Comparison of ENCODE assay signal across 10 cellular contexts in the genomic region with DNA sequence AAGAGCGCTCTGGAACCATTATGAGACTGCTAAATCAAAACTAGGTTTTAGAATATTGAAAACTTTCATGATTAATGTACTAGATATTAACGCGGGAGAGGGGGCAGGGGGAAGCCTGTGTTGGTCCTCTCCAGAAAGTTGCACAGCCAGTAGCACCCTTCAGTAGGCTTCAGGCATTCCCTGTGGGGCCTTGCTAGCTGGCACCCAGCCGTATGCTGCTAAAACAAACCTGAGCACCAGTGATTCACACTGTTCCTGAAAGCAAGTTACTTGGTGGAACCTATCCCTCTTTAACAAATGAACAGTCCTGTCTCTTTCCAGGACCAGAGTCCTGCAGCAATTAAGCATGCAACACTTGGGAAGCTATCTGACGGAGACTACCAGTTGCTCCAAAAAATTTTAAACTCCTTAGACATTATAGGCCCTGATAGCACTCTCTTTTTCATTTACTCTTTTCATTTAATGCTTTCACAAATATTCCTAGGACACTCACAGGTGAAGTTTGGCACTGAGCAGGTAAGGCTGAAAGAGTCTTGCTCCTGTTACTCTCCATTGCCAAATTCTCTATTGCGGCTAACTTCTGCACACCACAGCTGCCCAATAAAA. TPM values are rescaled to one million over a fixed set of nuclear protein-coding genes. Genes with fewer than 3 reads are reported as not detected.
DNase-seq lines count a peak whose midpoint lies in the region; ATAC-seq and TF ChIP-seq lines count a peak whose summit lies in the region.
"Had no signal": no experiment of that assay in that cellular context is flagged by ENCODE, and none has a peak within 500 bp of the region (broad histone marks: within the 10 kb centered on the region; RNA-seq: fewer than 3 reads in every experiment).

No MANE protein-coding gene starts in this region.

- CTCF ChIA-PET in MCF 10A (lab: Yijun Ruan, JAX): interaction anchor here (0.8 to 4.7 kb wide), 7 partner anchors 9 to 177 kb away, joined by 3 to 57 read pairs (median 7); no protein-coding TSS in a partner anchor
- CTCF ChIA-PET in activated CD8-positive, alpha-beta T cell treated with anti-CD3 and anti-CD28 coated beads for 36 hours (lab: Charles Lee): interaction anchor here (0.7 to 5.9 kb wide), 14 partner anchors 9 to 172 kb away, joined by 3 to 111 read pairs (median 4); no protein-coding TSS in a partner anchor

- H3K27ac ChIP-seq in breast epithelium (no peak overlapping the region), iPS-20b (ENCODE audit: low read length) (no peak overlapping the region)

- no peaks in the 10 kb centered on the region for H3K27me3 Mint-ChIP-seq in MCF 10A (ENCODE audit: insufficient read depth, unreplicated experiment)
- H3K27me3 Mint-ChIP-seq in activated CD8-positive, alpha-beta T cell treated with anti-CD3 and anti-CD28 coated beads for 36 hours: no peaks in the 10 kb centered on the region
- H3K27me3 Mint-ChIP-seq in type B pancreatic cell: no peaks in the 10 kb centered on the region

- H3K36me3 ChIP-seq in breast epithelium: no peaks in the 10 kb centered on the region
- peaks cover 43% of the 10 kb centered on the region for H3K36me3 ChIP-seq in iPS-20b (ENCODE audit: insufficient read depth, low read depth, low read length)

- POLR2A ChIA-PET in MCF 10A (lab: Yijun Ruan, JAX): interaction anchor here (0.6 to 6.0 kb wide), 25 partner anchors 9 to 584 kb away, joined by 3 to 61 read pairs (median 7); a partner anchor contains a TSS
- POLR2A ChIA-PET in activated CD8-positive, alpha-beta T cell treated with anti-CD3 and anti-CD28 coated beads for 36 hours (lab: Charles Lee): interaction anchor here (0.6 to 4.9 kb wide), 15 partner anchors 8 to 205 kb away, joined by 3 to 32 read pairs (median 4); a partner anchor contains a TSS

- ATAC-seq in activated CD8-positive, alpha-beta T cell treated with anti-CD3 and anti-CD28 coated beads for 36 hours: no peak

- H3K9me3 Mint-ChIP-seq in MCF 10A (ENCODE audit: unreplicated experiment) (no peaks in the 10 kb centered on the region), type B pancreatic cell (no peaks in the 10 kb centered on the region)
- no peaks in the 10 kb centered on the region for H3K9me3 Mint-ChIP-seq in activated CD8-positive, alpha-beta T cell treated with anti-CD3 and anti-CD28 coated beads for 36 hours

- TF ChIP-seq POLR2A in breast epithelium (IDR thresholded peaks at IDR 0.05): no peak

- DNase-seq in MCF 10A (ENCODE audit: unreplicated experiment): no peak
- no peak for DNase-seq in breast epithelium (ENCODE audit: low spot score in 2 of 2)
- no peak for DNase-seq in activated CD8-positive, alpha-beta T cell treated with anti-CD3 and anti-CD28 coated beads for 36 hours
- no peak for DNase-seq in type B pancreatic cell (ENCODE audit: extremely low spot score, unreplicated experiment)
- no peak for DNase-seq in hypothalamus (lab: John Stamatoyannopoulos, UW)
- no peak for DNase-seq in DMS153 (lab: John Stamatoyannopoulos, UW)
- DNase-seq in head of caudate nucleus: no peak
- DNase-seq: amygdala, SHP77 treated with DMSO at 0.1 percent for 48 hours had no signal

- H3K36me3 Mint-ChIP-seq in MCF 10A (ENCODE audit: insufficient read depth, unreplicated experiment) (peaks cover 58% of the 10 kb centered on the region), type B pancreatic cell (peaks cover 3% of the 10 kb centered on the region)
- peaks cover 42% of the 10 kb centered on the region for H3K36me3 Mint-ChIP-seq in activated CD8-positive, alpha-beta T cell treated with anti-CD3 and anti-CD28 coated beads for 36 hours (ENCODE audit: low read depth)

- no TSS peak for BruUV-seq in MCF 10A (replicated peaks; lab: Mats Ljungman, UMichigan)

- H3K9ac ChIP-seq in iPS-20b (ENCODE audit: low read depth, low read length): peak overlapping the region; percentile 95; the same call in 1 of the 2 replicates

- H3K27ac Mint-ChIP-seq in MCF 10A (ENCODE audit: low read depth, unreplicated experiment): no peak overlapping the region
- H3K27ac Mint-ChIP-seq in activated CD8-positive, alpha-beta T cell treated with anti-CD3 and anti-CD28 coated beads for 36 hours: no peak overlapping the region
- H3K27ac Mint-ChIP-seq in type B pancreatic cell: peak overlapping the region; percentile 93

- H3K4me1 ChIP-seq in breast epithelium (peaks cover 7 to 9% of the 10 kb centered on the region in 2 donors), iPS-20b (ENCODE audit: insufficient read depth, low read length) (peaks cover 10% of the 10 kb centered on the region)

- peaks cover 25% of the 10 kb centered on the region for H3K4me1 Mint-ChIP-seq in MCF 10A (ENCODE audit: insufficient read depth, unreplicated experiment)
- H3K4me1 Mint-ChIP-seq in activated CD8-positive, alpha-beta T cell treated with anti-CD3 and anti-CD28 coated beads for 36 hours (ENCODE audit: low read depth): peaks cover 42% of the 10 kb centered on the region
- H3K4me1 Mint-ChIP-seq in type B pancreatic cell (ENCODE audit: unreplicated experiment): peaks cover 25% of the 10 kb centered on the region

- H3K4me3 ChIP-seq in breast epithelium (peak overlapping the region in 1 of 3 donors; percentile 91), iPS-20b (ENCODE audit: low read length) (peak overlapping the region; percentile 99)

- H3K27me3 ChIP-seq in breast epithelium (no peaks in the 10 kb centered on the region), iPS-20b (ENCODE audit: insufficient read depth, low read length) (no peaks in the 10 kb centered on the region)

- intact Hi-C loops in MCF 10A (cut with micrococcal nuclease) (loop anchor here (5.0 kb wide), 1 partner anchor 102 kb away; no protein-coding TSS in a partner anchor), breast epithelium (cut with DNase I; ENCODE audit: low total_unique reads) (no loop called here), head of caudate nucleus (cut with DNase I) (loop anchor here (5.0 kb wide), 1 partner anchor 102 kb away; no protein-coding TSS in a partner anchor)
- intact Hi-C loops in activated CD8-positive, alpha-beta T cell treated with anti-CD3 and anti-CD28 coated beads for 36 hours (cut with micrococcal nuclease): no loop called here

- H3K9me3 ChIP-seq in breast epithelium (no peaks in the 10 kb centered on the region), iPS-20b (ENCODE audit: insufficient read depth, low read depth, low read length) (no peaks in the 10 kb centered on the region)

- TF ChIP-seq CTCF in MCF 10A (IDR thresholded peaks at IDR 0.05; ENCODE audit: unreplicated experiment) (no peak), breast epithelium (IDR thresholded peaks at IDR 0.05) (no peak), type B pancreatic cell (conservative IDR thresholded peaks at IDR 0.05) (no peak)
- no peak for TF ChIP-seq CTCF in activated CD8-positive, alpha-beta T cell treated with anti-CD3 and anti-CD28 coated beads for 36 hours (IDR thresholded peaks at IDR 0.05)

- H3K4me3 Mint-ChIP-seq in MCF 10A (ENCODE audit: unreplicated experiment) (peak overlapping the region; percentile 96), type B pancreatic cell (peak overlapping the region; percentile 92)
- peak overlapping the region; percentile 89 for H3K4me3 Mint-ChIP-seq in activated CD8-positive, alpha-beta T cell treated with anti-CD3 and anti-CD28 coated beads for 36 hours

RNA-seq across cellular contexts. Expression of a gene that starts 1.2 kb away (rescaled TPM):
- total RNA-seq in MCF 10A (2022): 8.6 and 9.1 TPM in 2 replicates
- 1 to 10 TPM; 8.2 to 8.6 (median 8.2) TPM for total RNA-seq in breast epithelium
- total RNA-seq in activated CD8-positive, alpha-beta T cell treated with anti-CD3 and anti-CD28 coated beads for 36 hours: 10 to 100 TPM; 12.4 to 15.0 TPM
- 9.3 and 16.0 TPM in 2 replicates for total RNA-seq in type B pancreatic cell (ENCODE audit: low replicate concordance)

RNA-seq across cellular contexts. Expression of a gene that starts 5.3 kb away (rescaled TPM):
- 356 and 372 TPM in 2 replicates for total RNA-seq in MCF 10A (2022)
- total RNA-seq in breast epithelium: 100 to 1,000 TPM; 270 to 343 (median 333) TPM
- 100 to 1,000 TPM; 312 to 334 TPM for total RNA-seq in activated CD8-positive, alpha-beta T cell treated with anti-CD3 and anti-CD28 coated beads for 36 hours
- 268 and 281 TPM in 2 replicates for total RNA-seq in type B pancreatic cell (ENCODE audit: low replicate concordance)

RNA-seq across cellular contexts. Expression of a gene that starts 5.5 kb away (rescaled TPM):
- total RNA-seq in MCF 10A (2022) (31.9 and 32.5 TPM in 2 replicates), breast epithelium (10 to 100 TPM; 12.5 to 14.7 (median 13.9) TPM), type B pancreatic cell (ENCODE audit: low replicate concordance) (15.0 and 25.7 TPM in 2 replicates)
- total RNA-seq in activated CD8-positive, alpha-beta T cell treated with anti-CD3 and anti-CD28 coated beads for 36 hours: 10 to 100 TPM; 25.3 to 28.3 TPM

RNA-seq across cellular contexts. Expression of a gene that starts 15.5 kb away (rescaled TPM):
- total RNA-seq in MCF 10A (2022) (90.0 and 101 TPM in 2 replicates), breast epithelium (100 to 1,000 TPM in 2 of 3 donors, 10 to 100 TPM in 1; 60.2 to 182 (median 148) TPM), type B pancreatic cell (ENCODE audit: low replicate concordance) (212 and 367 TPM in 2 replicates)
- 1 to 10 TPM; 3.7 TPM for total RNA-seq in activated CD8-positive, alpha-beta T cell treated with anti-CD3 and anti-CD28 coated beads for 36 hours

RNA-seq across cellular contexts. Expression of a gene that starts 58.6 kb away (rescaled TPM):
- total RNA-seq in MCF 10A (2022): 131 and 170 TPM in 2 replicates
- 10 to 100 TPM; 65.6 to 90.1 (median 77.0) TPM for total RNA-seq in breast epithelium
- total RNA-seq in activated CD8-positive, alpha-beta T cell treated with anti-CD3 and anti-CD28 coated beads for 36 hours: 10 to 100 TPM; 65.9 to 71.4 TPM
- total RNA-seq in type B pancreatic cell (ENCODE audit: low replicate concordance): 162 and 193 TPM in 2 replicates

Comparison
In these comparisons a context has a peak if more than half of its experiments do, and no peak if none do; other contexts are left out.
1. intact Hi-C loops: an anchor here in MCF 10A (5.0 kb wide) and head of caudate nucleus (5.0 kb wide); none called in breast epithelium and activated CD8-positive, alpha-beta T cell treated with anti-CD3 and anti-CD28 coated beads for 36 hours.